In genomic region chr10:44206127-44206818, GRCh38 we compare ENCODE assay signal across 22 cellular contexts.
"Had no signal": no experiment of that assay in that cellular context is flagged by ENCODE, and none has a peak within 500 bp of the region (broad histone marks: within the 10 kb centered on the region; RNA-seq: fewer than 3 reads in every experiment).

No MANE protein-coding gene starts in this region.

- H3K36me3 Mint-ChIP-seq: activated naive CD4-positive, alpha-beta T cell treated with anti-CD3 and anti-CD28 coated beads, Interleukin-2, amount 50 U/mL, for 24 hours; mesothelial cell of epicardium; stimulated activated memory B cell treated with anti-CD40 and anti-IgM and Interleukin-4, amounts not matched to agents 10 μg/mL and 1 μg/mL and 100 μg/mL, for 72 hours had no signal

- H3K4me1 Mint-ChIP-seq: activated CD4-positive, alpha-beta T cell treated with anti-CD3 and anti-CD28 coated beads for 36 hours; activated naive CD4-positive, alpha-beta T cell treated with anti-CD3 and anti-CD28 coated beads, Interleukin-2, amount 50 U/mL, for 24 hours; mesothelial cell of epicardium; stimulated activated memory B cell treated with anti-CD40 and anti-IgM and Interleukin-4, amounts not matched to agents 10 μg/mL and 1 μg/mL and 100 μg/mL, for 72 hours had no signal

- H3K36me3 ChIP-seq: adrenal gland, heart right ventricle, tibial nerve, vagina had no signal

- ATAC-seq: activated CD4-positive, alpha-beta T cell treated with anti-CD3 and anti-CD28 coated beads for 36 hours; activated CD8-positive, alpha-beta T cell treated with anti-CD3 and anti-CD28 coated beads for 36 hours; activated T-cell treated with anti-CD3 and anti-CD28 coated beads, Interleukin-2, amount 50 U/mL, for 4 hours; body of pancreas; esophagus mucosa; heart right ventricle; left colon; stimulated activated memory B cell treated with anti-CD40 and anti-IgM and Interleukin-4, amounts not matched to agents 10 μg/mL and 1 μg/mL and 100 μg/mL, for 72 hours had no signal

- H3K27ac Mint-ChIP-seq: activated CD4-positive, alpha-beta T cell treated with anti-CD3 and anti-CD28 coated beads for 36 hours; activated CD8-positive, alpha-beta T cell treated with anti-CD3 and anti-CD28 coated beads for 36 hours; activated naive CD4-positive, alpha-beta T cell treated with anti-CD3 and anti-CD28 coated beads, Interleukin-2, amount 50 U/mL, for 24 hours; mesothelial cell of epicardium; stimulated activated memory B cell treated with anti-CD40 and anti-IgM and Interleukin-4, amounts not matched to agents 10 μg/mL and 1 μg/mL and 100 μg/mL, for 72 hours had no signal

- H3K27ac ChIP-seq: adrenal gland, body of pancreas, heart right ventricle, tibial nerve, vagina, VCaP had no signal

- H3K9me3 Mint-ChIP-seq: activated CD8-positive, alpha-beta T cell treated with anti-CD3 and anti-CD28 coated beads for 36 hours; activated naive CD4-positive, alpha-beta T cell treated with anti-CD3 and anti-CD28 coated beads, Interleukin-2, amount 50 U/mL, for 24 hours; activated T-cell treated with anti-CD3 and anti-CD28 coated beads, Interleukin-2, amount 50 U/mL, for 4 hours; mesothelial cell of epicardium had no signal

- DNase-seq: activated CD4-positive, alpha-beta T cell treated with anti-CD3 and anti-CD28 coated beads for 36 hours; activated CD8-positive, alpha-beta T cell treated with anti-CD3 and anti-CD28 coated beads for 36 hours; activated effector memory CD4-positive, alpha-beta T cell treated with anti-CD3 and anti-CD28 coated beads, Interleukin-2, amount 50 U/mL, for 16 hours; activated T-cell treated with anti-CD3 and anti-CD28 coated beads, Interleukin-2, amount 50 U/mL, for 4 hours; adrenal gland; body of pancreas; caudate nucleus; foreskin melanocyte; heart right ventricle; left colon; stimulated activated CD4-positive, alpha-beta T cell treated with anti-CD3 and anti-CD28 coated beads, Interleukin-2, amount 100 ng/mL, for 48 hours had no signal

- H3K4me3 Mint-ChIP-seq: activated CD4-positive, alpha-beta T cell treated with anti-CD3 and anti-CD28 coated beads for 36 hours; activated CD8-positive, alpha-beta T cell treated with anti-CD3 and anti-CD28 coated beads for 36 hours; activated naive CD4-positive, alpha-beta T cell treated with anti-CD3 and anti-CD28 coated beads, Interleukin-2, amount 50 U/mL, for 24 hours; activated T-cell treated with anti-CD3 and anti-CD28 coated beads, Interleukin-2, amount 50 U/mL, for 4 hours; mesothelial cell of epicardium; stimulated activated memory B cell treated with anti-CD40 and anti-IgM and Interleukin-4, amounts not matched to agents 10 μg/mL and 1 μg/mL and 100 μg/mL, for 72 hours had no signal

- FAIRE-seq: colon, endometrium, islet of Langerhans had no signal

- H3K4me3 ChIP-seq: adrenal gland, body of pancreas, heart right ventricle, lung, tibial nerve, vagina had no signal

- H3K4me1 ChIP-seq: adrenal gland, body of pancreas, vagina had no signal

- H3K9me3 ChIP-seq: adrenal gland, body of pancreas, tibial nerve, vagina had no signal

- H3K27me3 ChIP-seq: adrenal gland, body of pancreas, heart right ventricle, tibial nerve, vagina had no signal

- H3K27me3 Mint-ChIP-seq: stimulated activated memory B cell treated with anti-CD40 and anti-IgM and Interleukin-4, amounts not matched to agents 10 μg/mL and 1 μg/mL and 100 μg/mL, for 72 hours had no signal
